ENCODE assay signal across 28 cellular contexts in genomic region chr11:118170231-118170630, GRCh38. TPM values are rescaled to one million over a fixed set of nuclear protein-coding genes. Genes with fewer than 3 reads are reported as not detected.
"Had no signal": no experiment of that assay in that cellular context is flagged by ENCODE, and none has a peak within 500 bp of the region (broad histone marks: within the 10 kb centered on the region; RNA-seq: fewer than 3 reads in every experiment).

No MANE protein-coding gene starts in this region.

- H2AFZ ChIP-seq: PC-9 had no signal

- H3K4me3 ChIP-seq: PC-9, SJCRH30, SK-N-MC had no signal

- H3K9ac ChIP-seq: KMS-11 had no signal

- H3K9me3 ChIP-seq: SJCRH30 had no signal

- H3K36me3 ChIP-seq: SJCRH30 had no signal

- DNase-seq: Karpas-422, KBM-7, NCI-H1048, NCI-H1436 treated with DMSO at 0.1 percent for 48 hours, NCI-H1694 treated with DMSO at 0.1 percent for 48 hours, NCI-H2029, NCI-H2081, NCI-H2227 treated with DMSO at 0.1 percent for 48 hours, NCI-H446 treated with DMSO at 0.1 percent for 48 hours, NCI-H510A, NCI-H526, NCI-H748 treated with DMSO at 0.1 percent for 48 hours, NCI-H82, PC-9, SHP77, SIG-M5, SJCRH30 had no signal

- H3K27me3 ChIP-seq: SJCRH30 had no signal

- H3K4me1 ChIP-seq: SJCRH30 had no signal

- ATAC-seq: Panc1, SK-N-SH treated with all-trans-retinoic acid at 6 μM for 48 hours had no signal

- H3K27ac ChIP-seq: KMS-11, PC-9, RWPE1, SJCRH30, SK-N-MC had no signal

- FAIRE-seq: RCC 7860 had no signal

- H3K4me2 ChIP-seq: KMS-11, PC-9 had no signal

RNA-seq across cellular contexts. Expression of gene SCN2B, which starts 6.2 kb away (rescaled TPM):
- total RNA-seq: LHCN-M2, MCF 10A, PC-9, RPMI7951, SJCRH30, SK-MEL-5 had no signal

RNA-seq across cellular contexts. Expression of gene SCN4B, which starts 17.6 kb away (rescaled TPM):
- total RNA-seq: LHCN-M2, MCF 10A, OCI-LY7, PC-9, RPMI7951, SJCRH30, SK-MEL-5 had no signal

RNA-seq across cellular contexts. Expression of gene JAML, which starts 54.6 kb away (rescaled TPM):
- total RNA-seq: LHCN-M2, MCF 10A, PC-9, RPMI7951, SJCRH30, SK-MEL-5 had no signal
